In the genomic region with DNA sequence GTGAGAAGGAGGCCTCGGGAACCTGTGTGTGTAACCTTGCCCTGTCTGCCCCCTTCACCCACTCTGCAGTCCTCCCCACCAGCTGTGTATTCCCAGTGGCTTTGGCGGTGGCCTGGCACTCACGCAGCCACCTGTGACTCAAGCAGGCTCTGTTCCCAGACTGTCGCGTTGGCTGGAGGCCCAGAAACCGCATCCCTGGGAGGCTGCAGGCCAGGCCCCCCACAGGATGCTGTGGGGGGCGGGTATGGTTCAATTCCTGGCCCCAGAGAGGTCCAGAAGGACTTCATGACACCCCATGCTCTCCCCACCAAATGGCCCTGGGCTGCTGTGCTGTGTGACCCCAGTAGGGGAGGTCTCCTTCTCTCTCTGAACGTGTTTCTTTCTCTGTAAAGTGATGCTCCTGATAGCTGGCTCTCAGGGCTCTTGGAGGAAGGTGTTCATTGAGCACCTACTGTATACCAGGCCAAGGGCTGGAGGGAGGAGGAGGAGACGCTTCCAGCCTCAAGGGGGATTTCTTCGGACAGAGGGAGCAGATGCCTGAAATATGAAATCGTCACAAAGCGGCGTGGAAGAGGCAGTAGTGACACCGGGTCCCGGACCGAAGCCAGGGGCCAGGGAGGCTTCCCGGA, we compare ENCODE assay signal across 13 cellular contexts. TPM values are rescaled to one million over a fixed set of nuclear protein-coding genes. Genes with fewer than 3 reads are reported as not detected.
DNase-seq lines count a peak whose midpoint lies in the region; ATAC-seq and TF ChIP-seq lines count a peak whose summit lies in the region.
"Had no signal": no experiment of that assay in that cellular context is flagged by ENCODE, and none has a peak within 500 bp of the region (broad histone marks: within the 10 kb centered on the region; RNA-seq: fewer than 3 reads in every experiment).

No MANE protein-coding gene starts in this region.

- no peak for TF ChIP-seq RAD21 in HCT116 (IDR thresholded peaks at IDR 0.05; ENCODE audit: low read depth)

- H3K9me2 ChIP-seq in HCT116 (ENCODE audit: insufficient read depth) = no peaks in the 10 kb centered on the region
- H3K9me2 ChIP-seq in PC-3 (replicated peaks; ENCODE audit: low read length) = no peaks in the 10 kb centered on the region

- H3F3A ChIP-seq in PC-3 (ENCODE audit: low read length, unreplicated experiment) = no peaks in the 10 kb centered on the region

- no peak for TF ChIP-seq POLR2A in HCT116 (IDR thresholded peaks at IDR 0.05; ENCODE audit: borderline replicate concordance, extremely low read depth, insufficient read depth, insufficient read length)

- intact Hi-C loops in HCT116 (cut with micrococcal nuclease) = no loop called here
- intact Hi-C loops in PC-3 (cut with micrococcal nuclease) = loop anchor here (10.0 kb wide), 1 partner anchor 75 kb away; a partner anchor contains a TSS
- intact Hi-C loops in sciatic nerve (cut with DNase I) = no loop called here

- H3K27ac ChIP-seq in HCT116 (ENCODE audit: low read depth, low read length) (no peak overlapping the region), PC-3 (ENCODE audit: low read length) (no peak overlapping the region)

- H3K4me1 ChIP-seq in HCT116 (ENCODE audit: control insufficient read depth in 1 of 2, insufficient read depth in 2 of 2, low read length in 2 of 2) (peaks cover 7 to 12% of the 10 kb centered on the region in 2 experiments), PC-3 (ENCODE audit: insufficient read depth, low read length) (no peaks in the 10 kb centered on the region)

- CTCF ChIA-PET in HCT116 (lab: Charles Lee) = interaction anchor here (0.8 kb wide), 1 partner anchor 48 kb away, joined by 3 read pairs; no protein-coding TSS in a partner anchor
- CTCF ChIA-PET in PC-3 (lab: Charles Lee) = no interaction called here

- no TSS peak for BruUV-seq in HCT116 (replicated peaks; lab: Mats Ljungman, UMichigan)
- BruUV-seq in PC-3 (replicated peaks; lab: Mats Ljungman, UMichigan) = no TSS peak

- H3K36me3 ChIP-seq in HCT116 (ENCODE audit: control insufficient read depth in 1 of 2, insufficient read depth in 2 of 2, low read length in 2 of 2) (no peaks in the 10 kb centered on the region), PC-3 (ENCODE audit: low read depth, low read length) (no peaks in the 10 kb centered on the region)

- H4K20me1 ChIP-seq in HCT116 (ENCODE audit: insufficient read depth) (no peaks in the 10 kb centered on the region), PC-3 (ENCODE audit: low read length) (no peaks in the 10 kb centered on the region)

- RAD21 ChIA-PET in HCT116 (lab: Charles Lee; ENCODE audit: low non-redundant PET in 1 of 2, low total read pairs in 2 of 2, uncharacterized antibody in 2 of 2, unreplicated experiment in 2 of 2) = no interaction called here

- H2AFZ ChIP-seq in HCT116 (ENCODE audit: low read depth, low read length, poor library complexity, severe bottlenecking) (no peak overlapping the region), PC-3 (ENCODE audit: low read length) (no peak overlapping the region)

- peak; percentile 51 for DNase-seq in Ammon's horn (ENCODE audit: low spot score)
- no peak for DNase-seq in HCT116 (ENCODE audit: low read depth, low spot score)
- peak; percentile 43 for DNase-seq in PC-3
- peak; percentile 23 for DNase-seq in fibroblast of the aortic adventitia (ENCODE audit: low read depth)
- DNase-seq in sciatic nerve (ENCODE audit: low spot score) = no peak
- DNase-seq in stimulated activated naive CD8-positive, alpha-beta T cell treated with anti-CD3 and anti-CD28 coated beads, Interleukin-15, Interleukin-2, amounts not matched to agents 100 U/mL and 50 U/mL, for 24 hours = no peak
- no peak for DNase-seq in NCI-H146 treated with DMSO at 0.1 percent for 48 hours (lab: John Stamatoyannopoulos, UW; ENCODE audit: unreplicated experiment)
- DNase-seq: activated CD8-positive, alpha-beta memory T cell treated with anti-CD3 and anti-CD28 coated beads for 24 hours; CD4-positive, CD25-positive, alpha-beta regulatory T cell; NCI-H1436; retina had no signal

- H3K4me2 ChIP-seq in HCT116 (ENCODE audit: low read length) = peak overlapping the region; percentile 21; the same call in 1 of the 2 replicates
- no peak overlapping the region for H3K4me2 ChIP-seq in PC-3 (ENCODE audit: low read length)

- H3K9ac ChIP-seq in HCT116 (ENCODE audit: low read length) (no peak overlapping the region), PC-3 (ENCODE audit: low read length) (no peak overlapping the region)

- no peaks in the 10 kb centered on the region for H3K79me2 ChIP-seq in HCT116 (ENCODE audit: insufficient read depth, low read length)
- H3K79me2 ChIP-seq in PC-3 (ENCODE audit: low read length) = no peaks in the 10 kb centered on the region

- H3K27me3 ChIP-seq in HCT116 (ENCODE audit: insufficient read depth, low read length) (no peaks in the 10 kb centered on the region), PC-3 (ENCODE audit: low read length) (no peaks in the 10 kb centered on the region)

- no peaks in the 10 kb centered on the region for H3K9me3 ChIP-seq in HCT116 (ENCODE audit: control insufficient read depth in 1 of 2, insufficient read depth in 1 of 2, low read depth in 1 of 2, low read length in 2 of 2)
- H3K9me3 ChIP-seq in PC-3 (ENCODE audit: low read length) = no peaks in the 10 kb centered on the region

- H3K4me3 ChIP-seq in HCT116 (replicated peaks in 1 of 2; ENCODE audit: low read depth in 1 of 2, low read length in 2 of 2) (no peak overlapping the region), PC-3 (ENCODE audit: low read length) (no peak overlapping the region), fibroblast of the aortic adventitia (ENCODE audit: low read depth, low read length) (no peak overlapping the region)
- H3K4me3 ChIP-seq: lung had no signal

- ATAC-seq in HCT116 (peak; percentile 65), PC-3 (peak; percentile 58), sciatic nerve (no peak), HG02642 (IDR thresholded peaks at IDR 0.05; ENCODE audit: poor library complexity, unreplicated experiment) (no peak)
- no peak for ATAC-seq in stimulated activated naive CD8-positive, alpha-beta T cell treated with anti-CD3 and anti-CD28 coated beads, Interleukin-15, Interleukin-2, amounts not matched to agents 100 U/mL and 50 U/mL, for 24 hours

- no peak for TF ChIP-seq CTCF in HCT116 (IDR thresholded peaks at IDR 0.05 in 2 of 3, conservative IDR thresholded peaks at IDR 0.05 in 1 of 3; ENCODE audit: borderline replicate concordance in 1 of 3, insufficient read depth in 1 of 3, low read depth in 2 of 3, low read length in 2 of 3)
- TF ChIP-seq CTCF in PC-3 (conservative IDR thresholded peaks at IDR 0.05; ENCODE audit: low read depth, low read length) = no peak
- TF ChIP-seq CTCF in fibroblast of the aortic adventitia (IDR thresholded peaks at IDR 0.05; ENCODE audit: insufficient read depth, low read length) = no peak

- POLR2A ChIA-PET in HCT116 (lab: Charles Lee) = no interaction called here
- POLR2A ChIA-PET in PC-3 (lab: Charles Lee; ENCODE audit: unreplicated experiment) = interaction anchor here (0.6 kb wide), 1 partner anchor 146 kb away, joined by 10 read pairs; no protein-coding TSS in a partner anchor

TF ChIP-seq in HCT116, 20 proteins besides CTCF, POLR2A, EP300 and RAD21 (continues in another document):
- TF ChIP-seq ELF1 (IDR thresholded peaks at IDR 0.05; ENCODE audit: borderline replicate concordance, low read depth) = no peak
- TF ChIP-seq ZNF274 (IDR thresholded peaks at IDR 0.05; ENCODE audit: low read depth, low read length) = no peak
- TF ChIP-seq ZFX (IDR thresholded peaks at IDR 0.05) = no peak
- no peak for TF ChIP-seq TCF7L2 (IDR thresholded peaks at IDR 0.05; ENCODE audit: borderline replicate concordance, extremely low read depth, insufficient read depth, insufficient read length)
- TF ChIP-seq JUND (IDR thresholded peaks at IDR 0.05) = no peak
- no peak for TF ChIP-seq SIN3A (IDR thresholded peaks at IDR 0.05; ENCODE audit: low read depth)
- TF ChIP-seq SP1 (IDR thresholded peaks at IDR 0.05; ENCODE audit: low read depth) = no peak
- TF ChIP-seq, protein P1, sequence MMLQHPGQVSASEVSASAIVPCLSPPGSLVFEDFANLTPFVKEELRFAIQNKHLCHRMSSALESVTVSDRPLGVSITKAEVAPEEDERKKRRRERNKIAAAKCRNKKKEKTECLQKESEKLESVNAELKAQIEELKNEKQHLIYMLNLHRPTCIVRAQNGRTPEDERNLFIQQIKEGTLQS (IDR thresholded peaks at IDR 0.05) = no peak

RNA-seq across cellular contexts. Expression of a gene that starts 1.9 kb away (rescaled TPM):
- not detected for total RNA-seq in HCT116 (2021; ENCODE audit: unreplicated experiment)
- 0.05 and 0.09 TPM in 2 replicates for polyA plus RNA-seq in HCT116 (2012)
- 0.58 TPM in 1 of 2 replicates, not detected in the other for total RNA-seq in PC-3 (2014; rRNA removed)
- not detected in 2 replicates for total RNA-seq in fibroblast of the aortic adventitia (ENCODE audit: low replicate concordance)
- total RNA-seq in sciatic nerve = not detected

RNA-seq across cellular contexts. Expression of a gene that starts 18.5 kb away (rescaled TPM):
- total RNA-seq in HCT116 (2021; ENCODE audit: unreplicated experiment) (190 TPM), PC-3 (2014; rRNA removed) (204 and 282 TPM in 2 replicates), fibroblast of the aortic adventitia (ENCODE audit: low replicate concordance) (108 and 130 TPM in 2 replicates), sciatic nerve (46.9 TPM)
- polyA plus RNA-seq in HCT116 (2012) = 291 and 326 TPM in 2 replicates

RNA-seq across cellular contexts. Expression of a gene that starts 18.6 kb away (rescaled TPM):
- total RNA-seq in HCT116 (2021; ENCODE audit: unreplicated experiment) (83.1 TPM), PC-3 (2014; rRNA removed) (28.6 and 32.2 TPM in 2 replicates), fibroblast of the aortic adventitia (ENCODE audit: low replicate concordance) (24.6 and 47.2 TPM in 2 replicates), sciatic nerve (48.0 TPM)
- polyA plus RNA-seq in HCT116 (2012) = 45.3 and 58.9 TPM in 2 replicates

RNA-seq across cellular contexts. Expression of a gene that starts 27.9 kb away (rescaled TPM):
- total RNA-seq in HCT116 (2021; ENCODE audit: unreplicated experiment) (not detected), PC-3 (2014; rRNA removed) (not detected in 2 replicates), fibroblast of the aortic adventitia (ENCODE audit: low replicate concordance) (not detected in 2 replicates), sciatic nerve (0.71 TPM)
- 0.11 and 0.13 TPM in 2 replicates for polyA plus RNA-seq in HCT116 (2012)
- total RNA-seq: CD4-positive, CD25-positive, alpha-beta regulatory T cell had no signal

RNA-seq across cellular contexts. Expression of a gene that starts 50.2 kb away (rescaled TPM):
- total RNA-seq in HCT116 (2021; ENCODE audit: unreplicated experiment) = not detected
- polyA plus RNA-seq in HCT116 (2012) = 0.30 and 0.87 TPM in 2 replicates
- total RNA-seq in PC-3 (2014; rRNA removed) = 0.17 TPM in 1 of 2 replicates, not detected in the other
- total RNA-seq in fibroblast of the aortic adventitia (ENCODE audit: low replicate concordance) = not detected in 2 replicates
- not detected for total RNA-seq in sciatic nerve
- polyA plus RNA-seq: CD4-positive, CD25-positive, alpha-beta regulatory T cell had no signal

Comparison
In these comparisons a context has a peak if more than half of its experiments do, and no peak if none do; other contexts are left out.
1. DNase-seq: peak in Ammon's horn (single experiment), PC-3 (single experiment) and fibroblast of the aortic adventitia (single experiment); none in HCT116 (single experiment), sciatic nerve (single experiment), stimulated activated naive CD8-positive, alpha-beta T cell treated with anti-CD3 and anti-CD28 coated beads, Interleukin-15, Interleukin-2, amounts not matched to agents 100 U/mL and 50 U/mL, for 24 hours (single experiment) and NCI-H146 treated with DMSO at 0.1 percent for 48 hours (single experiment).
2. ATAC-seq: peak in HCT116 (single experiment) and PC-3 (single experiment); none in sciatic nerve (single experiment), HG02642 (single experiment) and stimulated activated naive CD8-positive, alpha-beta T cell treated with anti-CD3 and anti-CD28 coated beads, Interleukin-15, Interleukin-2, amounts not matched to agents 100 U/mL and 50 U/mL, for 24 hours (single experiment).